ENCODE assay signal across 8 cellular contexts in genomic region chr7:131557521-131558385, GRCh38. TPM values are rescaled to one million over a fixed set of nuclear protein-coding genes. Genes with fewer than 3 reads are reported as not detected.
DNase-seq lines count a peak whose midpoint lies in the region; ATAC-seq, FAIRE-seq and TF ChIP-seq lines count a peak whose summit lies in the region.

No MANE protein-coding gene starts in this region.

- TF ChIP-seq CTCF in A549 (IDR thresholded peaks at IDR 0.05) (no peak), dorsolateral prefrontal cortex (IDR thresholded peaks at IDR 0.05 in 54 of 56, conservative IDR thresholded peaks at IDR 0.05 in 2 of 56; ENCODE audit: low read depth in 1 of 56, partially characterized antibody in 56 of 56) (no peak), RWPE1 (conservative IDR thresholded peaks at IDR 0.05; ENCODE audit: low read depth) (no peak)

- peaks cover 32% of the 10 kb centered on the region for H3K36me3 ChIP-seq in HUES6 (ENCODE audit: control insufficient read depth, insufficient read depth, low read length)
- no peaks in the 10 kb centered on the region for H3K36me3 ChIP-seq in mucosa of rectum (ENCODE audit: control insufficient read depth in 2 of 2, insufficient read depth in 2 of 2, low read length in 2 of 2)

- no peak for TF ChIP-seq RAD21 in A549 (conservative IDR thresholded peaks at IDR 0.05 in 1 of 2, IDR thresholded peaks at IDR 0.05 in 1 of 2)

- H3K27ac ChIP-seq in A549 (no peak overlapping the region; a peak in 1 of 6 replicates), HUES6 (ENCODE audit: low read depth, low read length) (peak overlapping the region; percentile 87), dorsolateral prefrontal cortex (peak overlapping the region in 41 of 59 donors; percentile 14 to 81 (median 59)), mucosa of rectum (ENCODE audit: low read depth in 2 of 2, low read length in 2 of 2) (no peak overlapping the region), RWPE1 (no peak overlapping the region)

- 89% methylated on average over 31 of the region's 32 CpGs for WGBS in A549 (ENCODE audit: missing lambda C conversion rate)

- TF ChIP-seq EP300 in A549 (IDR thresholded peaks at IDR 0.05): no peak

- H3K9me3 ChIP-seq in A549 (no peaks in the 10 kb centered on the region), HUES6 (ENCODE audit: control insufficient read depth, insufficient read depth, low read depth, low read length) (no peaks in the 10 kb centered on the region), mucosa of rectum (ENCODE audit: control insufficient read depth in 2 of 2, low read length in 2 of 2) (no peaks in the 10 kb centered on the region)

- TF ChIP-seq POLR2A in A549 (IDR thresholded peaks at IDR 0.05; ENCODE audit: low read length): no peak

- intact Hi-C loops in dorsolateral prefrontal cortex (cut with DNase I): loop anchor here (2.0 to 5.0 kb wide), 2 partner anchors 95 to 97 kb away; no protein-coding TSS in a partner anchor

- FAIRE-seq in A549 (lab: Jason Lieb, UNC): no peak
- no peak for FAIRE-seq in GM19239 (lab: Jason Lieb, UNC)

- POLR2A ChIA-PET in A549 (lab: Yijun Ruan, JAX) (no interaction called here), RWPE1 (lab: Yijun Ruan, JAX; ENCODE audit: low non-redundant PET) (no interaction called here)

- H3K4me3 ChIP-seq in A549: no peak overlapping the region
- peak overlapping the region; percentile 62 for H3K4me3 ChIP-seq in HUES6 (ENCODE audit: low read depth, low read length)
- H3K4me3 ChIP-seq in dorsolateral prefrontal cortex: peak overlapping the region; percentile 27 to 86 (median 73)
- peak overlapping the region; percentile 37 to 68 for H3K4me3 ChIP-seq in mucosa of rectum (ENCODE audit: low read length in 2 of 2)

- DNase-seq in A549 (ENCODE audit: low read depth in 1 of 2, low spot score in 1 of 2) (no peak), dorsolateral prefrontal cortex (peak in 4 of 10 donors; percentile 34 to 53 (median 45)), GM19239 (ENCODE audit: insufficient read length, low spot score) (no peak), RWPE1 (ENCODE audit: low spot score) (no peak), middle frontal gyrus (ENCODE audit: extremely low spot score, low spot score) (no peak)
- no peak for DNase-seq in activated CD4-positive, CD25-positive, alpha-beta regulatory T cell (lab: John Stamatoyannopoulos, UW)

- peak overlapping the region; percentile 100 for H3K4me2 ChIP-seq in A549

- H3K27me3 ChIP-seq in HUES6 (ENCODE audit: control insufficient read depth, insufficient read depth, low read length): peaks cover 14% of the 10 kb centered on the region; the same call in 1 of the 2 replicates
- no peaks in the 10 kb centered on the region for H3K27me3 ChIP-seq in dorsolateral prefrontal cortex
- peaks cover 6 to 28% of the 10 kb centered on the region in 2 donors for H3K27me3 ChIP-seq in mucosa of rectum (ENCODE audit: control insufficient read depth in 2 of 2, insufficient read depth in 2 of 2, low read length in 2 of 2)

- H3K9ac ChIP-seq in HUES6 (ENCODE audit: low read length) (peak overlapping the region; percentile 88), mucosa of rectum (ENCODE audit: low read depth in 1 of 2, low read length in 2 of 2) (peak overlapping the region; percentile 24 to 39)

- CTCF ChIA-PET in A549 (lab: Yijun Ruan, JAX) (interaction anchor here (0.7 to 1.9 kb wide), 6 partner anchors 12 to 97 kb away, joined by 3 to 7 read pairs (median 4); no protein-coding TSS in a partner anchor), RWPE1 (lab: Yijun Ruan, JAX) (interaction anchor here (0.6 kb wide), 1 partner anchor 42 kb away, joined by 4 read pairs; no protein-coding TSS in a partner anchor)

- H3K4me1 ChIP-seq in A549 (peaks cover 13% of the 10 kb centered on the region; the same call in 2 of the 3 replicates), HUES6 (ENCODE audit: control insufficient read depth, insufficient read depth, low read length) (peaks cover 27% of the 10 kb centered on the region), mucosa of rectum (ENCODE audit: control insufficient read depth in 2 of 2, insufficient read depth in 2 of 2, low read length in 2 of 2) (peaks cover 16 to 20% of the 10 kb centered on the region in 2 donors)

- no peak for ATAC-seq in A549

TF ChIP-seq in A549, 52 proteins besides CTCF, POLR2A, EP300 and RAD21:
- TF ChIP-seq HDAC2 (IDR thresholded peaks at IDR 0.05) (no peak), GATA3 (IDR thresholded peaks at IDR 0.05; ENCODE audit: borderline replicate concordance) (no peak), SMC3 (IDR thresholded peaks at IDR 0.05) (no peak), NFE2L2 (conservative IDR thresholded peaks at IDR 0.05; ENCODE audit: low read length) (no peak), CEBPB (IDR thresholded peaks at IDR 0.05) (no peak), USF2 (IDR thresholded peaks at IDR 0.05) (no peak), SREBF2 (IDR thresholded peaks at IDR 0.05) (no peak), ZC3H11A (IDR thresholded peaks at IDR 0.05) (no peak), MYC (IDR thresholded peaks at IDR 0.05; ENCODE audit: borderline replicate concordance, low read length) (no peak), ATOH8 (CRISPR knock-in tag; IDR thresholded peaks at IDR 0.05; ENCODE audit: low read depth) (no peak), HOXB13 (CRISPR knock-in tag; IDR thresholded peaks at IDR 0.05; ENCODE audit: low read depth) (no peak), ZNF302 (CRISPR knock-in tag; IDR thresholded peaks at IDR 0.05) (no peak), FOXS1 (CRISPR knock-in tag; IDR thresholded peaks at IDR 0.05) (no peak), RNF2 (IDR thresholded peaks at IDR 0.05; ENCODE audit: borderline replicate concordance, low read depth) (no peak), PBX3 (IDR thresholded peaks at IDR 0.05) (no peak)

RNA-seq across cellular contexts. Expression of gene PODXL, which starts 1.3 kb away (rescaled TPM):
- polyA plus RNA-seq in A549 (2011; rRNA removed): 13.2 and 16.7 TPM in 2 replicates
- polyA plus RNA-seq in A549 (2012; cell fraction: cytosol; rRNA removed): 17.5 and 19.7 TPM in 2 replicates
- polyA plus RNA-seq in A549 (2012; cell fraction: nucleus; rRNA removed): 31.8 and 46.0 TPM in 2 replicates
- polyA plus RNA-seq in A549 (2017; fragmentation: RNase III; extraction: RNeasy Plus Mini Kit Qiagen cat#74134 plus additional on column Dnase treatment): 28.4 to 35.3 TPM (median 33.6 TPM) in 3 replicates
- polyA minus RNA-seq in A549 (2011; rRNA and poly(A)+ RNA removed): 22.7 and 24.9 TPM in 2 replicates
- total RNA-seq in dorsolateral prefrontal cortex: 100 to 1,000 TPM in 1 of 120 experiments, 10 to 100 TPM in 119; 28.4 to 104 (median 51.6) TPM

Comparison
In these comparisons a context has a peak if more than half of its experiments do, and no peak if none do; other contexts are left out.
1. H3K27ac ChIP-seq: peak in HUES6 (single experiment) and dorsolateral prefrontal cortex (41 of 59); none in A549 (0 of 2), mucosa of rectum (0 of 2) and RWPE1 (single experiment).